ENCODE assay signal across 22 cellular contexts in the genomic region with DNA sequence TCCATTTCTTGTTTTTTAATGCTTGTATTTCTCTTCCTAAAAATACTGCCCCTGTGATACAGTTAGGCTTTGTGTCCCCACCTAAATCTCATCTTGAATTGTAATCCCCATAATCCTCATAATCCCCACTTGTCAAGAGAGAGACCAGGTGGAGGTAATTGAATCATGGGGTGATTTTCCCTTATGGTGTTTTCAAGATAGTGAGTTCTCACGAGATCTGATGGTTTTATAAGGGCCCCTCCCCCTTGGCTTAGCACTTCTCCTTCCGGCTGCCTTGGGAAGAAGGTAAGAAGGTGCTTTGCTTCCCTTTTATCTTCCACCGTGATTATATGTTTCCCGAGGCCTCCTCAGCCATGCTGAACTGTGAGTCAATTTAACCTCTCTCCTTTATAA.
A peak's percentile ranks its signal among the peaks of the same experiment; 100 is the strongest.
DNase-seq lines count a peak whose midpoint lies in the region; ATAC-seq, FAIRE-seq and TF ChIP-seq lines count a peak whose summit lies in the region.
"Had no signal": no experiment of that assay in that cellular context is flagged by ENCODE, and none has a peak within 500 bp of the region (broad histone marks: within the 10 kb centered on the region; RNA-seq: fewer than 3 reads in every experiment).

No MANE protein-coding gene starts in this region.

- ATAC-seq in GM19467 (IDR thresholded peaks at IDR 0.05; ENCODE audit: unreplicated experiment) = no peak
- no peak for ATAC-seq in GM19397 (IDR thresholded peaks at IDR 0.05; ENCODE audit: unreplicated experiment)

- H3K27ac ChIP-seq in endodermal cell (ENCODE audit: low read depth, low read length) = no peak overlapping the region
- H3K27ac ChIP-seq: 22Rv1, C4-2B, PC-9, RWPE1, SK-N-MC had no signal

- H3K4me3 ChIP-seq in endodermal cell (ENCODE audit: low read length) = no peak overlapping the region
- H3K4me3 ChIP-seq: PC-9, SK-N-MC had no signal

- H3K36me3 Mint-ChIP-seq in endodermal cell (ENCODE audit: low read depth) = no peaks in the 10 kb centered on the region

- H3K27me3 ChIP-seq in endodermal cell (ENCODE audit: control insufficient read depth, insufficient read depth, low read length, poor library complexity, severe bottlenecking) = peaks cover 85% of the 10 kb centered on the region

- TF ChIP-seq CTCF in endodermal cell (conservative IDR thresholded peaks at IDR 0.05) = no peak

- WGBS in endodermal cell (ENCODE audit: insufficient coverage in 1 of 2, insufficient read length in 1 of 2), 2 experiments = 45 to 79% methylated on average over 4 of the region's 4 CpGs

- DNase-seq in NCI-H2227 (lab: John Stamatoyannopoulos, UW; ENCODE audit: unreplicated experiment) (peak; percentile 6), NCI-H2227 treated with DMSO at 0.1 percent for 48 hours (lab: John Stamatoyannopoulos, UW) (no peak), RPMI8226 (peak; percentile 79), endodermal cell (peak; percentile 55), GM12892 (ENCODE audit: insufficient read length) (no peak)
- DNase-seq: CD8-positive, alpha-beta memory T cell; H7; Kasumi-1; MV-4-11; NCI-H1105; NCI-H1436 treated with DMSO at 0.1 percent for 48 hours; NCI-H1930; NCI-H2107; PC-9; SHP77 had no signal

- peaks cover 4% of the 10 kb centered on the region for H3K4me1 ChIP-seq in endodermal cell (ENCODE audit: control insufficient read depth, insufficient read depth, low read length)

- TF ChIP-seq POLR2A in GM12892 (IDR thresholded peaks at IDR 0.05; ENCODE audit: low read depth, low read length) = no peak

- no peaks in the 10 kb centered on the region for H3K36me3 ChIP-seq in endodermal cell (ENCODE audit: control insufficient read depth, insufficient read depth, low read length)

- no peak for FAIRE-seq in GM12892 (lab: Jason Lieb, UNC)

- peaks cover 78% of the 10 kb centered on the region for H3K27me3 Mint-ChIP-seq in endodermal cell (ENCODE audit: insufficient read depth)
- H3K27me3 Mint-ChIP-seq: B cell; CD8-positive, alpha-beta memory T cell had no signal

- peaks cover 3% of the 10 kb centered on the region for H3K9me3 Mint-ChIP-seq in endodermal cell

- H3K27ac Mint-ChIP-seq in endodermal cell = no peak overlapping the region
- H3K27ac Mint-ChIP-seq: B cell; CD8-positive, alpha-beta memory T cell had no signal

- peaks cover 19% of the 10 kb centered on the region for H3K4me1 Mint-ChIP-seq in endodermal cell
- H3K4me1 Mint-ChIP-seq: B cell had no signal

- no peak overlapping the region for H3K4me3 Mint-ChIP-seq in endodermal cell
- H3K4me3 Mint-ChIP-seq: B cell; CD8-positive, alpha-beta memory T cell had no signal

- no peaks in the 10 kb centered on the region for H3K9me3 ChIP-seq in endodermal cell (ENCODE audit: control insufficient read depth, low read length)

- H3K9ac ChIP-seq in endodermal cell (ENCODE audit: extremely low read depth, low read length, poor library complexity, severe bottlenecking) = no peak overlapping the region

Comparison
In these comparisons a context has a peak if more than half of its experiments do, and no peak if none do; other contexts are left out.
1. DNase-seq: peak in NCI-H2227 (single experiment), RPMI8226 (single experiment) and endodermal cell (single experiment); none in NCI-H2227 treated with DMSO at 0.1 percent for 48 hours (single experiment) and GM12892 (single experiment).